Comparison of ENCODE assay signal across 1 cellular context in genomic region chr11:123439616-123440015, GRCh38.
TF ChIP-seq lines count a peak whose summit lies in the region.

No MANE protein-coding gene starts in this region.

TF ChIP-seq in IMR-90, 13 proteins besides CTCF, POLR2A, EP300 and RAD21:
- TF ChIP-seq CEBPB (IDR thresholded peaks at IDR 0.05; ENCODE audit: low read depth, low read length) = no peak
- TF ChIP-seq RFX5 (IDR thresholded peaks at IDR 0.05; ENCODE audit: low read depth, low read length) = no peak
- TF ChIP-seq NFE2L2 (IDR thresholded peaks at IDR 0.05; ENCODE audit: low read depth, low read length) = no peak
- TF ChIP-seq CHD1 (IDR thresholded peaks at IDR 0.05; ENCODE audit: low read depth, low read length) = no peak
- no peak for TF ChIP-seq MXI1 (IDR thresholded peaks at IDR 0.05; ENCODE audit: borderline replicate concordance, low read depth, low read length)
- no peak for TF ChIP-seq MAFK (IDR thresholded peaks at IDR 0.05; ENCODE audit: low read depth, low read length)
- TF ChIP-seq BHLHE40 (IDR thresholded peaks at IDR 0.05; ENCODE audit: low read depth, low read length) = no peak
- no peak for TF ChIP-seq USF2 (IDR thresholded peaks at IDR 0.05; ENCODE audit: low read depth, low read length)
- no peak for TF ChIP-seq RCOR1 (IDR thresholded peaks at IDR 0.05; ENCODE audit: insufficient replicate concordance, low read length)
- TF ChIP-seq ELK1 (IDR thresholded peaks at IDR 0.05; ENCODE audit: borderline replicate concordance, low read depth, low read length) = no peak
- no peak for TF ChIP-seq MAZ (IDR thresholded peaks at IDR 0.05; ENCODE audit: borderline replicate concordance, low read depth, low read length)
- no peak for TF ChIP-seq FOS (IDR thresholded peaks at IDR 0.05; ENCODE audit: low read depth, low read length)
- no peak for TF ChIP-seq SMC3 (IDR thresholded peaks at IDR 0.05; ENCODE audit: low read depth, low read length)
